12 cellular contexts compared by ENCODE assay signal in genomic region chr6:156809446-156810178, GRCh38. TPM values are rescaled to one million over a fixed set of nuclear protein-coding genes. Genes with fewer than 3 reads are reported as not detected.
A peak's percentile ranks its signal among the peaks of the same experiment; 100 is the strongest.
DNase-seq lines count a peak whose midpoint lies in the region; ATAC-seq and TF ChIP-seq lines count a peak whose summit lies in the region.
"Had no signal": no experiment of that assay in that cellular context is flagged by ENCODE, and none has a peak within 500 bp of the region (broad histone marks: within the 10 kb centered on the region; RNA-seq: fewer than 3 reads in every experiment).

No MANE protein-coding gene starts in this region.

- no peaks in the 10 kb centered on the region for H3K9me3 ChIP-seq in CD8-positive, alpha-beta T cell (ENCODE audit: low read length)
- H3K9me3 ChIP-seq in neural cell (ENCODE audit: low read length) (no peaks in the 10 kb centered on the region), MM.1S (replicated peaks; ENCODE audit: insufficient read depth, low read length) (no peaks in the 10 kb centered on the region)
- H3K9me3 ChIP-seq: BE2C, gastroesophageal sphincter had no signal

- no peaks in the 10 kb centered on the region for H3K27me3 ChIP-seq in CD8-positive, alpha-beta T cell (ENCODE audit: insufficient read depth, low read length)
- no peaks in the 10 kb centered on the region for H3K27me3 ChIP-seq in neural cell (ENCODE audit: insufficient read depth, low read depth, low read length)
- no peaks in the 10 kb centered on the region for H3K27me3 ChIP-seq in MM.1S (replicated peaks; ENCODE audit: insufficient read depth, low read length)
- H3K27me3 ChIP-seq: BE2C, gastroesophageal sphincter had no signal

- H3K4me1 ChIP-seq in CD8-positive, alpha-beta T cell (ENCODE audit: insufficient read depth, low read length), result peaks cover 77% of the 10 kb centered on the region
- no peaks in the 10 kb centered on the region for H3K4me1 ChIP-seq in MM.1S (ENCODE audit: low read length)

- no peak for TF ChIP-seq CTCF in CD8-positive, alpha-beta T cell (IDR thresholded peaks at IDR 0.05)
- TF ChIP-seq CTCF in neural cell (IDR thresholded peaks at IDR 0.05; ENCODE audit: poor library complexity, severe bottlenecking), result no peak
- no peak for TF ChIP-seq CTCF in MM.1S (IDR thresholded peaks at IDR 0.05; ENCODE audit: low read length)

- H2AFZ ChIP-seq in neural cell (ENCODE audit: low read depth, low read length) (no peak overlapping the region), MM.1S (ENCODE audit: low read length) (no peak overlapping the region)

- H3F3A ChIP-seq in neural cell (ENCODE audit: insufficient read depth, low read length, poor library complexity, severe bottlenecking) (no peaks in the 10 kb centered on the region), MM.1S (ENCODE audit: insufficient read depth, low read length) (no peaks in the 10 kb centered on the region)

- TF ChIP-seq RAD21 in neural cell (conservative IDR thresholded peaks at IDR 0.05), result no peak

- no peak for TF ChIP-seq EP300 in neural cell (conservative IDR thresholded peaks at IDR 0.05; ENCODE audit: poor library complexity, severe bottlenecking)

- no peaks in the 10 kb centered on the region for H3K27me3 Mint-ChIP-seq in CD8-positive, alpha-beta T cell (ENCODE audit: low read depth)
- H3K27me3 Mint-ChIP-seq in activated T-helper 17 cell treated with anti-CD3 and anti-CD28 coated beads, Interleukin-2, amount 50 U/mL, for 72 hours, result no peaks in the 10 kb centered on the region

- H3K9me2 ChIP-seq in neural cell (ENCODE audit: insufficient read depth, low read length) (no peaks in the 10 kb centered on the region), MM.1S (replicated peaks; ENCODE audit: insufficient read depth, low read length) (no peaks in the 10 kb centered on the region)

- H3K36me3 ChIP-seq in CD8-positive, alpha-beta T cell (ENCODE audit: insufficient read depth, low read length), result no peaks in the 10 kb centered on the region
- H3K36me3 ChIP-seq in neural cell (ENCODE audit: insufficient read depth, low read length) (no peaks in the 10 kb centered on the region), MM.1S (replicated peaks; ENCODE audit: insufficient read depth, low read length) (no peaks in the 10 kb centered on the region)
- H3K36me3 ChIP-seq: gastroesophageal sphincter had no signal

- H3K27ac Mint-ChIP-seq in CD8-positive, alpha-beta T cell, result peak overlapping the region; percentile 68
- H3K27ac Mint-ChIP-seq in activated T-helper 17 cell treated with anti-CD3 and anti-CD28 coated beads, Interleukin-2, amount 50 U/mL, for 72 hours, result peak overlapping the region; percentile 16

- no peak overlapping the region for H3K4me3 ChIP-seq in CD8-positive, alpha-beta T cell (ENCODE audit: low read depth, low read length)
- H3K4me3 ChIP-seq in neural cell (ENCODE audit: low read length) (peak overlapping the region; percentile 16), MM.1S (ENCODE audit: low read length) (no peak overlapping the region)
- H3K4me3 ChIP-seq: gastroesophageal sphincter had no signal

- peaks cover 8% of the 10 kb centered on the region for H3K36me3 Mint-ChIP-seq in CD8-positive, alpha-beta T cell
- H3K36me3 Mint-ChIP-seq in activated T-helper 17 cell treated with anti-CD3 and anti-CD28 coated beads, Interleukin-2, amount 50 U/mL, for 72 hours (ENCODE audit: low read depth), result no peaks in the 10 kb centered on the region

- peaks cover 17% of the 10 kb centered on the region for H4K20me1 ChIP-seq in neural cell (ENCODE audit: insufficient read depth)
- no peaks in the 10 kb centered on the region for H4K20me1 ChIP-seq in MM.1S (ENCODE audit: insufficient read depth, low read length)

- H3K4me3 Mint-ChIP-seq in CD8-positive, alpha-beta T cell, result peak overlapping the region; percentile 33
- no peak overlapping the region for H3K4me3 Mint-ChIP-seq in activated T-helper 17 cell treated with anti-CD3 and anti-CD28 coated beads, Interleukin-2, amount 50 U/mL, for 72 hours

- no peak overlapping the region for H3K9ac ChIP-seq in neural cell (ENCODE audit: low read length)
- H3K9ac ChIP-seq in MM.1S (ENCODE audit: low read length), result no peak overlapping the region

- intact Hi-C loops in CD8-positive, alpha-beta T cell (cut with DNase I, micrococcal nuclease), result no loop called here

- POLR2A ChIA-PET in CD8-positive, alpha-beta T cell (lab: Charles Lee), result interaction anchor here (0.6 kb wide), 1 partner anchor 513 kb away, joined by 3 read pairs; the partner anchor contains the start of gene TMEM242
- POLR2A ChIA-PET in HEK293T (lab: Yijun Ruan, JAX), result no interaction called here

- peaks cover 81% of the 10 kb centered on the region for H3K79me2 ChIP-seq in neural cell (replicated peaks; ENCODE audit: insufficient read depth, low read length)
- H3K79me2 ChIP-seq in MM.1S (ENCODE audit: low read length), result peaks cover 95% of the 10 kb centered on the region

- peaks cover 87% of the 10 kb centered on the region for H3K4me1 Mint-ChIP-seq in CD8-positive, alpha-beta T cell (ENCODE audit: low read depth)
- peaks cover 44% of the 10 kb centered on the region for H3K4me1 Mint-ChIP-seq in activated T-helper 17 cell treated with anti-CD3 and anti-CD28 coated beads, Interleukin-2, amount 50 U/mL, for 72 hours

- no peak overlapping the region for H3K27ac ChIP-seq in CD8-positive, alpha-beta T cell (ENCODE audit: low read depth, low read length)
- no peak overlapping the region for H3K27ac ChIP-seq in neural cell (ENCODE audit: low read length)
- H3K27ac ChIP-seq in MM.1S (ENCODE audit: low read length), result no peak overlapping the region
- H3K27ac ChIP-seq: gastroesophageal sphincter had no signal

- no peak for DNase-seq in CD8-positive, alpha-beta T cell
- DNase-seq in HEK293T (ENCODE audit: extremely low spot score) (no peak), MM.1S (no peak), amniotic stem cell (lab: John Stamatoyannopoulos, UW) (no peak), ecto neural progenitor cell (ENCODE audit: low spot score) (no peak)
- DNase-seq: activated CD4-positive, alpha-beta T cell treated with anti-CD3 and anti-CD28 coated beads for 4 hours; stimulated activated CD4-positive, alpha-beta T cell treated with anti-CD3 and anti-CD28 coated beads, Interleukin-2, amount 100 ng/mL, for 24 hours had no signal

- peaks cover 2% of the 10 kb centered on the region for H3K9me3 Mint-ChIP-seq in CD8-positive, alpha-beta T cell
- no peaks in the 10 kb centered on the region for H3K9me3 Mint-ChIP-seq in activated T-helper 17 cell treated with anti-CD3 and anti-CD28 coated beads, Interleukin-2, amount 50 U/mL, for 72 hours

- peak overlapping the region; percentile 12 for H3K4me2 ChIP-seq in neural cell (ENCODE audit: low read length)
- no peak overlapping the region for H3K4me2 ChIP-seq in MM.1S (ENCODE audit: low read depth, low read length)

- ATAC-seq in CD8-positive, alpha-beta T cell, result no peak
- ATAC-seq in activated T-helper 17 cell treated with anti-CD3 and anti-CD28 coated beads, Interleukin-2, amount 50 U/mL, for 72 hours (replicated peaks), result no peak
- no peak for ATAC-seq in GM18861 (IDR thresholded peaks at IDR 0.05; ENCODE audit: unreplicated experiment)

- CTCF ChIA-PET in CD8-positive, alpha-beta T cell (lab: Charles Lee), result interaction anchor here (1.0 kb wide), 1 partner anchor 255 kb away, joined by 3 read pairs; no protein-coding TSS in a partner anchor
- CTCF ChIA-PET in HEK293T (lab: Yijun Ruan, JAX), result interaction anchor here (0.6 kb wide), 1 partner anchor 63 kb away, joined by 4 read pairs; no protein-coding TSS in a partner anchor

TF ChIP-seq in HEK293T, 16 proteins besides CTCF, POLR2A, EP300 and RAD21:
- TF ChIP-seq ZNF384 (IDR thresholded peaks at IDR 0.05) (0 out of 2 replicates have a peak, but pooled peaks have one; percentile 14), SP1 (IDR thresholded peaks at IDR 0.05) (no peak), BHLHE40 (IDR thresholded peaks at IDR 0.05; ENCODE audit: borderline replicate concordance) (no peak), CTBP1 (IDR thresholded peaks at IDR 0.05; ENCODE audit: borderline replicate concordance) (no peak), PKNOX1 (IDR thresholded peaks at IDR 0.05) (no peak)
TF ChIP-seq in HEK293T: peak in this region for 1.

TF ChIP-seq in neural cell, 6 proteins besides CTCF, POLR2A, EP300 and RAD21:
- TF ChIP-seq, protein P1, sequence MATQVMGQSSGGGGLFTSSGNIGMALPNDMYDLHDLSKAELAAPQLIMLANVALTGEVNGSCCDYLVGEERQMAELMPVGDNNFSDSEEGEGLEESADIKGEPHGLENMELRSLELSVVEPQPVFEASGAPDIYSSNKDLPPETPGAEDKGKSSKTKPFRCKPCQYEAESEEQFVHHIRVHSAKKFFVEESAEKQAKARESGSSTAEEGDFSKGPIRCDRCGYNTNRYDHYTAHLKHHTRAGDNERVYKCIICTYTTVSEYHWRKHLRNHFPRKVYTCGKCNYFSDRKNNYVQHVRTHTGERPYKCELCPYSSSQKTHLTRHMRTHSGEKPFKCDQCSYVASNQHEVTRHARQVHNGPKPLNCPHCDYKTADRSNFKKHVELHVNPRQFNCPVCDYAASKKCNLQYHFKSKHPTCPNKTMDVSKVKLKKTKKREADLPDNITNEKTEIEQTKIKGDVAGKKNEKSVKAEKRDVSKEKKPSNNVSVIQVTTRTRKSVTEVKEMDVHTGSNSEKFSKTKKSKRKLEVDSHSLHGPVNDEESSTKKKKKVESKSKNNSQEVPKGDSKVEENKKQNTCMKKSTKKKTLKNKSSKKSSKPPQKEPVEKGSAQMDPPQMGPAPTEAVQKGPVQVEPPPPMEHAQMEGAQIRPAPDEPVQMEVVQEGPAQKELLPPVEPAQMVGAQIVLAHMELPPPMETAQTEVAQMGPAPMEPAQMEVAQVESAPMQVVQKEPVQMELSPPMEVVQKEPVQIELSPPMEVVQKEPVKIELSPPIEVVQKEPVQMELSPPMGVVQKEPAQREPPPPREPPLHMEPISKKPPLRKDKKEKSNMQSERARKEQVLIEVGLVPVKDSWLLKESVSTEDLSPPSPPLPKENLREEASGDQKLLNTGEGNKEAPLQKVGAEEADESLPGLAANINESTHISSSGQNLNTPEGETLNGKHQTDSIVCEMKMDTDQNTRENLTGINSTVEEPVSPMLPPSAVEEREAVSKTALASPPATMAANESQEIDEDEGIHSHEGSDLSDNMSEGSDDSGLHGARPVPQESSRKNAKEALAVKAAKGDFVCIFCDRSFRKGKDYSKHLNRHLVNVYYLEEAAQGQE (IDR thresholded peaks at IDR 0.05; ENCODE audit: borderline replicate concordance), result no peak
- TF ChIP-seq TAF1 (IDR thresholded peaks at IDR 0.05; ENCODE audit: low read depth) (no peak), SMC3 (conservative IDR thresholded peaks at IDR 0.05; ENCODE audit: poor library complexity) (no peak), EZH2 (IDR thresholded peaks at IDR 0.05; ENCODE audit: borderline replicate concordance, insufficient read depth, low read length, poor library complexity, severe bottlenecking) (no peak), MXI1 (conservative IDR thresholded peaks at IDR 0.05; ENCODE audit: poor library complexity, severe bottlenecking) (no peak), POLR2AphosphoS5 (IDR thresholded peaks at IDR 0.05) (no peak)
TF ChIP-seq in neural cell: peak in this region for 0.

RNA-seq across cellular contexts. Expression of gene ARID1B, which starts 32.4 kb away (rescaled TPM):
- 100 to 1,000 TPM in 1 of 2 experiments, 10 to 100 TPM in 1; 98.4 to 111 TPM for total RNA-seq in CD8-positive, alpha-beta T cell
- total RNA-seq in activated T-helper 17 cell treated with anti-CD3 and anti-CD28 coated beads, Interleukin-2, amount 50 U/mL, for 72 hours, result 10 to 100 TPM; 66.7 to 67.3 TPM
- polyA plus RNA-seq in neural cell, result 35.0 and 42.5 TPM in 2 replicates
- polyA minus RNA-seq in neural cell, result 168 and 231 TPM in 2 replicates
